ENCODE assay signal across 8 cellular contexts in the genomic region with DNA sequence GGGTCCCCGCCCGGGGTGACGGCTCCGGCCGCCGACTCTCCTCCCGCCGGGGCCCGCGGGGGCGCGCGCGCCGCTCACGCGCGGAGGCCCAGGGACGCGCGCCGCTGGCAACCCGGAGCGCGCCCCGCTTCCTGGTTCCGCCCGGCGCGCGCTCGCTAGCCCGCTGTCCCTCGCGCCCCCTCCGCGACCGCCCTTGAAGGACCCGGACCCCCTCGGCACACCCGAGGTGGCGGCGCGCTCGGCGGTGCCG. TPM values are rescaled to one million over a fixed set of nuclear protein-coding genes. Genes with fewer than 3 reads are reported as not detected.
A peak's percentile ranks its signal among the peaks of the same experiment; 100 is the strongest.
DNase-seq lines count a peak whose midpoint lies in the region; ATAC-seq and TF ChIP-seq lines count a peak whose summit lies in the region.

A gene (minus strand): TSS at position 33 of the 250 bp plus-strand sequence. CDS start 44,264 bp downstream, outside the sequence.

- H3K9me2 ChIP-seq in MM.1S (replicated peaks; ENCODE audit: insufficient read depth, low read length): no peaks in the 10 kb centered on the region

- no peaks in the 10 kb centered on the region for H3K27me3 ChIP-seq in MM.1S (replicated peaks; ENCODE audit: insufficient read depth, low read length)
- no peaks in the 10 kb centered on the region for H3K27me3 ChIP-seq in breast epithelium

- DNase-seq in DMS53 treated with DMSO at 0.1 percent for 48 hours (lab: John Stamatoyannopoulos, UW; ENCODE audit: unreplicated experiment): peak; percentile 34
- DNase-seq in MM.1S: peak; percentile 74
- DNase-seq in breast epithelium (ENCODE audit: low spot score in 2 of 2): peak; percentile 46 to 67
- DNase-seq in iPS-NIHi11 (ENCODE audit: low spot score): peak; percentile 95

- intact Hi-C loops in breast epithelium (cut with DNase I; ENCODE audit: low total_unique reads): no loop called here

- H3K4me2 ChIP-seq in MM.1S (ENCODE audit: low read depth, low read length): peak within 1 kb of the TSS; percentile 96

- TF ChIP-seq POLR2A in breast epithelium (IDR thresholded peaks at IDR 0.05): no peak

- H3F3A ChIP-seq in MM.1S (ENCODE audit: insufficient read depth, low read length): no peaks in the 10 kb centered on the region

- H3K9ac ChIP-seq in MM.1S (ENCODE audit: low read length): peak within 1 kb of the TSS; percentile 78

- H3K36me3 ChIP-seq in MM.1S (replicated peaks; ENCODE audit: insufficient read depth, low read length) (no peaks in the 10 kb centered on the region), breast epithelium (no peaks in the 10 kb centered on the region)

- H3K4me1 ChIP-seq in MM.1S (ENCODE audit: low read length) (no peaks in the 10 kb centered on the region), breast epithelium (peaks cover 5 to 8% of the 10 kb centered on the region in 2 donors)

- H2AFZ ChIP-seq in MM.1S (ENCODE audit: low read length): peak within 1 kb of the TSS; percentile 99

- peak within 1 kb of the TSS; percentile 87 for H3K4me3 ChIP-seq in MM.1S (ENCODE audit: low read length)
- H3K4me3 ChIP-seq in breast epithelium: peak within 1 kb of the TSS; percentile 84 to 88 (median 88)
- H3K4me3 ChIP-seq in skin epidermis: peak within 1 kb of the TSS; percentile 60 to 89 (median 80)

- no peaks in the 10 kb centered on the region for H4K20me1 ChIP-seq in MM.1S (ENCODE audit: insufficient read depth, low read length)

- TF ChIP-seq CTCF in MM.1S (IDR thresholded peaks at IDR 0.05; ENCODE audit: low read length) (no peak), VCaP (conservative IDR thresholded peaks at IDR 0.05) (no peak), breast epithelium (IDR thresholded peaks at IDR 0.05) (no peak)

- H3K27ac ChIP-seq in MM.1S (ENCODE audit: low read length) (no peak within 1 kb of the TSS), VCaP (peak within 1 kb of the TSS; percentile 77), breast epithelium (peak within 1 kb of the TSS; percentile 91 to 96), skin epidermis (peak within 1 kb of the TSS; percentile 77 to 96 (median 93))

- H3K79me2 ChIP-seq in MM.1S (ENCODE audit: low read length): peaks cover 27% of the 10 kb centered on the region

- ATAC-seq in GM21529 (IDR thresholded peaks at IDR 0.05; ENCODE audit: unreplicated experiment) (peak; percentile 51), GM21717 (IDR thresholded peaks at IDR 0.05; ENCODE audit: unreplicated experiment) (no peak)

- no peaks in the 10 kb centered on the region for H3K9me3 ChIP-seq in MM.1S (replicated peaks; ENCODE audit: insufficient read depth, low read length)
- H3K9me3 ChIP-seq in breast epithelium: no peaks in the 10 kb centered on the region

RNA-seq across cellular contexts. Expression of the gene that starts here (rescaled TPM):
- total RNA-seq in breast epithelium: 100 to 1,000 TPM in 2 of 3 donors, 10 to 100 TPM in 1; 97.2 to 130 (median 101) TPM

Comparison
In these comparisons a context has a peak if more than half of its experiments do, and no peak if none do; other contexts are left out.
1. DNase-seq: peak in every context shown above with its lines; median percentile 95 in iPS-NIHi11; 74 in MM.1S; 56 in breast epithelium; 34 in DMS53 treated with DMSO at 0.1 percent for 48 hours.